8 cellular contexts compared by ENCODE assay signal in genomic region chr10:128150551-128150950, GRCh38. TPM values are rescaled to one million over a fixed set of nuclear protein-coding genes. Genes with fewer than 3 reads are reported as not detected.
DNase-seq lines count a peak whose midpoint lies in the region; ATAC-seq and TF ChIP-seq lines count a peak whose summit lies in the region.

No MANE protein-coding gene starts in this region.

- H3K27me3 Mint-ChIP-seq in activated CD4-positive, alpha-beta T cell treated with anti-CD3 and anti-CD28 coated beads for 36 hours: no peaks in the 10 kb centered on the region
- no peaks in the 10 kb centered on the region for H3K27me3 Mint-ChIP-seq in activated CD8-positive, alpha-beta T cell treated with anti-CD3 and anti-CD28 coated beads for 36 hours
- H3K27me3 Mint-ChIP-seq in stimulated activated naive CD8-positive, alpha-beta T cell treated with anti-CD3 and anti-CD28 coated beads, Interleukin-15, amount 100 ng/mL, for 72 hours: peaks cover 12% of the 10 kb centered on the region

- H3K27me3 ChIP-seq in iPS-15b (ENCODE audit: control insufficient read depth, insufficient read depth, low read length) (no peaks in the 10 kb centered on the region), tibial artery (peaks cover 0 to 48% of the 10 kb centered on the region in 2 donors)

- no peaks in the 10 kb centered on the region for H3K4me1 ChIP-seq in iPS-15b (ENCODE audit: control insufficient read depth, insufficient read depth, low read length)
- peaks cover 0 to 7% (median 5%) of the 10 kb centered on the region in 4 donors for H3K4me1 ChIP-seq in tibial artery

- no peak overlapping the region for H3K27ac Mint-ChIP-seq in activated CD4-positive, alpha-beta T cell treated with anti-CD3 and anti-CD28 coated beads for 36 hours
- H3K27ac Mint-ChIP-seq in activated CD8-positive, alpha-beta T cell treated with anti-CD3 and anti-CD28 coated beads for 36 hours: no peak overlapping the region
- H3K27ac Mint-ChIP-seq in stimulated activated naive CD8-positive, alpha-beta T cell treated with anti-CD3 and anti-CD28 coated beads, Interleukin-15, amount 100 ng/mL, for 72 hours: no peak overlapping the region

- peaks cover 7% of the 10 kb centered on the region for H3K9me3 Mint-ChIP-seq in activated CD4-positive, alpha-beta T cell treated with anti-CD3 and anti-CD28 coated beads for 36 hours (ENCODE audit: low read depth)
- peaks cover 10% of the 10 kb centered on the region for H3K9me3 Mint-ChIP-seq in activated CD8-positive, alpha-beta T cell treated with anti-CD3 and anti-CD28 coated beads for 36 hours
- peaks cover 6 to 19% of the 10 kb centered on the region in 2 donors for H3K9me3 Mint-ChIP-seq in stimulated activated naive CD8-positive, alpha-beta T cell treated with anti-CD3 and anti-CD28 coated beads, Interleukin-15, amount 100 ng/mL, for 72 hours

- POLR2A ChIA-PET in activated CD4-positive, alpha-beta T cell treated with anti-CD3 and anti-CD28 coated beads for 36 hours (lab: Charles Lee): interaction anchor here (0.7 kb wide), 1 partner anchor 24 kb away, joined by 4 read pairs; no protein-coding TSS in a partner anchor
- POLR2A ChIA-PET in activated CD8-positive, alpha-beta T cell treated with anti-CD3 and anti-CD28 coated beads for 36 hours (lab: Charles Lee): interaction anchor here (0.9 to 3.2 kb wide), 5 partner anchors 9 to 124 kb away, joined by 3 to 13 read pairs (median 3); partner anchors contain the start of gene MKI67

- peaks cover 19% of the 10 kb centered on the region for H3K4me1 Mint-ChIP-seq in activated CD4-positive, alpha-beta T cell treated with anti-CD3 and anti-CD28 coated beads for 36 hours
- peaks cover 22% of the 10 kb centered on the region for H3K4me1 Mint-ChIP-seq in activated CD8-positive, alpha-beta T cell treated with anti-CD3 and anti-CD28 coated beads for 36 hours (ENCODE audit: low read depth)
- H3K4me1 Mint-ChIP-seq in stimulated activated naive CD8-positive, alpha-beta T cell treated with anti-CD3 and anti-CD28 coated beads, Interleukin-15, amount 100 ng/mL, for 72 hours: peaks cover 34% of the 10 kb centered on the region

- no peak for ATAC-seq in activated CD4-positive, alpha-beta T cell treated with anti-CD3 and anti-CD28 coated beads for 36 hours
- ATAC-seq in activated CD8-positive, alpha-beta T cell treated with anti-CD3 and anti-CD28 coated beads for 36 hours: no peak
- no peak for ATAC-seq in stimulated activated naive CD8-positive, alpha-beta T cell treated with anti-CD3 and anti-CD28 coated beads, Interleukin-15, amount 100 ng/mL, for 72 hours

- H3K9ac ChIP-seq in iPS-15b (ENCODE audit: low read depth, low read length): no peak overlapping the region

- no peak for TF ChIP-seq CTCF in activated CD8-positive, alpha-beta T cell treated with anti-CD3 and anti-CD28 coated beads for 36 hours (IDR thresholded peaks at IDR 0.05)
- TF ChIP-seq CTCF in tibial artery (IDR thresholded peaks at IDR 0.05): no peak

- peak overlapping the region; percentile 58 for H3K4me3 ChIP-seq in iPS-15b (ENCODE audit: low read depth, low read length)
- H3K4me3 ChIP-seq in tibial artery: peak overlapping the region in 1 of 2 donors; percentile 27

- CTCF ChIA-PET in activated CD4-positive, alpha-beta T cell treated with anti-CD3 and anti-CD28 coated beads for 36 hours (lab: Charles Lee): interaction anchor here (0.6 to 2.1 kb wide), 17 partner anchors 9 to 296 kb away, joined by 3 to 15 read pairs (median 4); partner anchors contain the start of gene MKI67
- CTCF ChIA-PET in activated CD8-positive, alpha-beta T cell treated with anti-CD3 and anti-CD28 coated beads for 36 hours (lab: Charles Lee): interaction anchor here (0.7 to 2.6 kb wide), 23 partner anchors 10 to 244 kb away, joined by 3 to 14 read pairs (median 5); partner anchors contain the start of genes MKI67 and PTPRE

- no peak for DNase-seq in activated CD4-positive, alpha-beta T cell treated with anti-CD3 and anti-CD28 coated beads for 36 hours
- no peak for DNase-seq in activated CD4-positive, alpha-beta T cell treated with anti-CD3 and anti-CD28 coated beads for 48 hours
- no peak for DNase-seq in activated CD8-positive, alpha-beta T cell treated with anti-CD3 and anti-CD28 coated beads for 36 hours
- DNase-seq in stimulated activated naive CD8-positive, alpha-beta T cell treated with anti-CD3 and anti-CD28 coated beads, Interleukin-15, amount 100 ng/mL, for 72 hours: no peak
- DNase-seq in tibial artery: no peak
- DNase-seq in NCI-H1417 (lab: John Stamatoyannopoulos, UW): no peak
- DNase-seq in activated effector memory CD4-positive, alpha-beta T cell treated with anti-CD3 and anti-CD28 coated beads, Interleukin-2, amount 50 U/mL, for 16 hours: no peak

- H3K9me3 ChIP-seq in iPS-15b (ENCODE audit: control insufficient read depth, insufficient read depth, low read length) (no peaks in the 10 kb centered on the region), tibial artery (no peaks in the 10 kb centered on the region)

- peak overlapping the region; percentile 60 for H3K4me3 Mint-ChIP-seq in activated CD4-positive, alpha-beta T cell treated with anti-CD3 and anti-CD28 coated beads for 36 hours
- peak overlapping the region; percentile 65 for H3K4me3 Mint-ChIP-seq in activated CD8-positive, alpha-beta T cell treated with anti-CD3 and anti-CD28 coated beads for 36 hours
- peak overlapping the region; percentile 74 to 81 for H3K4me3 Mint-ChIP-seq in stimulated activated naive CD8-positive, alpha-beta T cell treated with anti-CD3 and anti-CD28 coated beads, Interleukin-15, amount 100 ng/mL, for 72 hours

- no peaks in the 10 kb centered on the region for H3K36me3 Mint-ChIP-seq in activated CD4-positive, alpha-beta T cell treated with anti-CD3 and anti-CD28 coated beads for 36 hours (ENCODE audit: low read depth)
- H3K36me3 Mint-ChIP-seq in activated CD8-positive, alpha-beta T cell treated with anti-CD3 and anti-CD28 coated beads for 36 hours (ENCODE audit: low read depth): peaks cover 3% of the 10 kb centered on the region

- no peak overlapping the region for H3K27ac ChIP-seq in tibial artery

- H3K36me3 ChIP-seq in iPS-15b (ENCODE audit: control insufficient read depth, insufficient read depth, low read length) (no peaks in the 10 kb centered on the region), tibial artery (no peaks in the 10 kb centered on the region)

- intact Hi-C loops in activated CD4-positive, alpha-beta T cell treated with anti-CD3 and anti-CD28 coated beads for 36 hours (cut with DNase I, micrococcal nuclease): loop anchor here (1.0 to 5.0 kb wide), 7 partner anchors 24 to 244 kb away; partner anchors contain the start of genes MKI67 (in 2 of the 2) and PTPRE (in 1 of the 2)
- intact Hi-C loops in activated CD8-positive, alpha-beta T cell treated with anti-CD3 and anti-CD28 coated beads for 36 hours (cut with micrococcal nuclease): no loop called here
- intact Hi-C loops in tibial artery (cut with DNase I; ENCODE audit: low total_unique reads): no loop called here

RNA-seq across cellular contexts. Expression of gene MKI67, which starts 24.3 kb away (rescaled TPM):
- 100 to 1,000 TPM; 234 to 244 TPM for total RNA-seq in activated CD4-positive, alpha-beta T cell treated with anti-CD3 and anti-CD28 coated beads for 36 hours
- total RNA-seq in activated CD8-positive, alpha-beta T cell treated with anti-CD3 and anti-CD28 coated beads for 36 hours: 100 to 1,000 TPM; 205 to 230 TPM

Comparison
In these comparisons a context has a peak if more than half of its experiments do, and no peak if none do; other contexts are left out.
1. intact Hi-C loops: an anchor here in activated CD4-positive, alpha-beta T cell treated with anti-CD3 and anti-CD28 coated beads for 36 hours (1.0 to 5.0 kb wide); none called in activated CD8-positive, alpha-beta T cell treated with anti-CD3 and anti-CD28 coated beads for 36 hours and tibial artery.